Comparison of ENCODE assay signal across 8 cellular contexts in genomic region chr17:7035591-7036368, GRCh38. TPM values are rescaled to one million over a fixed set of nuclear protein-coding genes. Genes with fewer than 3 reads are reported as not detected.
A peak's percentile ranks its signal among the peaks of the same experiment; 100 is the strongest.
DNase-seq lines count a peak whose midpoint lies in the region; ATAC-seq and TF ChIP-seq lines count a peak whose summit lies in the region.

SLC16A13 (plus strand) TSS chr17:7036015; CDS start chr17:7036383, 368 bp downstream.

- peak; percentile 24 for TF ChIP-seq POLR2A in breast epithelium (IDR thresholded peaks at IDR 0.05)

- H3K36me3 ChIP-seq in breast epithelium (no peaks in the 10 kb centered on the region), iPS-18a (ENCODE audit: control insufficient read depth, low read depth, low read length) (no peaks in the 10 kb centered on the region), skeletal muscle satellite cell (ENCODE audit: insufficient read depth, low read length) (no peaks in the 10 kb centered on the region)

- TF ChIP-seq CTCF in VCaP (conservative IDR thresholded peaks at IDR 0.05) (no peak), breast epithelium (IDR thresholded peaks at IDR 0.05) (peak in 2 of 3 donors; percentile 11 to 14)

- H3K9me3 ChIP-seq in breast epithelium = no peaks in the 10 kb centered on the region
- H3K9me3 ChIP-seq in iPS-18a (ENCODE audit: control insufficient read depth, low read depth, low read length) = no peaks in the 10 kb centered on the region
- no peaks in the 10 kb centered on the region for H3K9me3 ChIP-seq in skeletal muscle satellite cell (replicated peaks; ENCODE audit: low read length)

- H3K4me3 ChIP-seq in breast epithelium = peak within 1 kb of the TSS; percentile 55 to 91 (median 71)
- peak within 1 kb of the TSS; percentile 92 for H3K4me3 ChIP-seq in iPS-18a (ENCODE audit: low read length)
- H3K4me3 ChIP-seq in skeletal muscle satellite cell (ENCODE audit: low read length) = peak within 1 kb of the TSS; percentile 73

- peak within 1 kb of the TSS; percentile 86 for H3K4me2 ChIP-seq in skeletal muscle satellite cell (ENCODE audit: low read length)

- DNase-seq in ACHN = peak; percentile 99
- peak; percentile 97 for DNase-seq in NCI-H2171 treated with DMSO at 0.1 percent for 48 hours (lab: John Stamatoyannopoulos, UW)
- peak; percentile 96 to 98 for DNase-seq in breast epithelium (ENCODE audit: low spot score in 2 of 2)

- intact Hi-C loops in breast epithelium (cut with DNase I; ENCODE audit: low total_unique reads) = no loop called here

- H3K4me1 ChIP-seq in breast epithelium = peaks cover 0 to 8% of the 10 kb centered on the region in 2 donors
- peaks cover 6% of the 10 kb centered on the region for H3K4me1 ChIP-seq in iPS-18a (ENCODE audit: control insufficient read depth, low read depth, low read length)
- peaks cover 11% of the 10 kb centered on the region for H3K4me1 ChIP-seq in skeletal muscle satellite cell (ENCODE audit: control insufficient read depth, insufficient read depth, low read length)

- no peaks in the 10 kb centered on the region for H3K27me3 ChIP-seq in breast epithelium
- no peaks in the 10 kb centered on the region for H3K27me3 ChIP-seq in iPS-18a (ENCODE audit: control insufficient read depth, insufficient read depth, low read length)
- no peaks in the 10 kb centered on the region for H3K27me3 ChIP-seq in skeletal muscle satellite cell (ENCODE audit: control insufficient read depth, insufficient read depth, low read length)

- in situ Hi-C loops in ACHN (cut with HindIII; ENCODE audit: low pct_ligation_motif_present, low pct_unique_long_range_greater_than_20kb, low sequenced_read_pairs) = no loop called here

- H3K27ac ChIP-seq in VCaP (peak within 1 kb of the TSS; percentile 71), breast epithelium (peak within 1 kb of the TSS; percentile 94 to 96), iPS-18a (ENCODE audit: low read length) (no peak within 1 kb of the TSS)

- peak within 1 kb of the TSS; percentile 55 for H3K9ac ChIP-seq in iPS-18a (ENCODE audit: low read length)
- H3K9ac ChIP-seq in skeletal muscle satellite cell (ENCODE audit: low read depth, low read length) = peak within 1 kb of the TSS; percentile 70

- ATAC-seq in GM18870 (IDR thresholded peaks at IDR 0.05; ENCODE audit: unreplicated experiment) (peak; percentile 84), HG03108 (IDR thresholded peaks at IDR 0.05; ENCODE audit: unreplicated experiment) (peak; percentile 91)

RNA-seq across cellular contexts. Expression of gene SLC16A13, which starts in this region (rescaled TPM):
- total RNA-seq in breast epithelium = 1 to 10 TPM in 2 of 3 donors, under 1 TPM in 1; 0.32 to 3.5 (median 2.6) TPM
- total RNA-seq in skeletal muscle satellite cell (2012; rRNA removed) = 0.76 and 0.87 TPM in 2 replicates
